Comparison of ENCODE assay signal across 1 cellular context in genomic region chr6:73263570-73263909, GRCh38.
TF ChIP-seq lines count a peak whose summit lies in the region.

No MANE protein-coding gene starts in this region.

TF ChIP-seq in GM12878, 131 proteins besides CTCF, POLR2A, EP300 and RAD21:
- TF ChIP-seq SKIL (IDR thresholded peaks at IDR 0.05; ENCODE audit: low read depth, poor library complexity, severe bottlenecking) (no peak), RBBP5 (conservative IDR thresholded peaks at IDR 0.05) (no peak), ZNF384 (IDR thresholded peaks at IDR 0.05; ENCODE audit: borderline replicate concordance, low read depth, low read length) (no peak), SIX5 (IDR thresholded peaks at IDR 0.05; ENCODE audit: low read depth, low read length, severe bottlenecking) (no peak), BRCA1 (IDR thresholded peaks at IDR 0.05; ENCODE audit: low read depth, low read length) (no peak)
